Comparison of ENCODE assay signal across 24 cellular contexts in genomic region chr3:100225193-100225592, GRCh38.
"Had no signal": no experiment of that assay in that cellular context is flagged by ENCODE, and none has a peak within 500 bp of the region (broad histone marks: within the 10 kb centered on the region; RNA-seq: fewer than 3 reads in every experiment).

No MANE protein-coding gene starts in this region.

- H3K4me1 ChIP-seq: pancreas, prostate gland, stomach, transverse colon, upper lobe of right lung, uterus had no signal

- FAIRE-seq: pancreas, small intestine had no signal

- H3K9me3 ChIP-seq: neutrophil, pancreas, prostate gland, sigmoid colon, stomach, tibial artery, transverse colon, upper lobe of right lung, uterus had no signal

- ATAC-seq: naive thymus-derived CD8-positive, alpha-beta T cell; natural killer cell treated with Interleukin-12 subunit alpha and Interleukin-12 subunit beta and Interleukin-15 and Interleukin-18, amount 100 ng/mL, for 72 hours; pancreas; stimulated activated effector memory CD8-positive, alpha-beta T cell treated with anti-CD3 and anti-CD28 coated beads, Interleukin-12 subunit alpha, Interleukin-12 subunit beta, amount 100 ng/mL, for 72 hours; stimulated activated naive B cell treated with anti-CD40 and anti-IgM and Interleukin-4, amounts not matched to agents 10 μg/mL and 1 μg/mL and 100 μg/mL, for 72 hours; upper lobe of right lung had no signal

- DNase-seq: naive B cell; naive thymus-derived CD8-positive, alpha-beta T cell; nephron progenitor cell; nucleus accumbens; pancreas; retina; sigmoid colon; small intestine; stimulated activated CD4-positive, alpha-beta T cell treated with anti-CD3 and anti-CD28 coated beads, Interleukin-15, amount 100 ng/mL, for 24 hours; stimulated activated CD4-positive, alpha-beta T cell treated with anti-CD3 and anti-CD28 coated beads, Interleukin-2, amount 100 ng/mL, for 24 hours; stimulated activated CD4-positive, alpha-beta T cell treated with anti-CD3 and anti-CD28 coated beads, Interleukin-2, amount 100 ng/mL, for 48 hours; stimulated activated CD4-positive, alpha-beta T cell treated with anti-CD3 and anti-CD28 coated beads, Interleukin-4, amount 100 ng/mL, for 24 hours; stimulated activated naive B cell treated with anti-CD40 and anti-IgM and Interleukin-4, amounts not matched to agents 10 μg/mL and 1 μg/mL and 100 μg/mL, for 72 hours; stimulated activated naive CD4-positive, alpha-beta T cell treated with Interleukin-2 at 50 U/mL for 16 hours; stomach; tibial artery; transverse colon; upper lobe of right lung; uterus had no signal

- H3K36me3 ChIP-seq: neutrophil, pancreas, prostate gland, right atrium auricular region, sigmoid colon, stomach, tibial artery, transverse colon, upper lobe of right lung, uterus had no signal

- H3K4me3 ChIP-seq: pancreas, prostate gland, right atrium auricular region, sigmoid colon, stomach, tibial artery, transverse colon, upper lobe of right lung, uterus had no signal

- H3K27me3 ChIP-seq: neutrophil, pancreas, right atrium auricular region, sigmoid colon, stomach, tibial artery, transverse colon, upper lobe of right lung, uterus had no signal

- H3K27ac ChIP-seq: neutrophil, pancreas, prostate gland, right atrium auricular region, sigmoid colon, stomach, tibial artery, transverse colon, upper lobe of right lung, uterus had no signal
